Comparison of ENCODE assay signal across 34 cellular contexts in the genomic region with DNA sequence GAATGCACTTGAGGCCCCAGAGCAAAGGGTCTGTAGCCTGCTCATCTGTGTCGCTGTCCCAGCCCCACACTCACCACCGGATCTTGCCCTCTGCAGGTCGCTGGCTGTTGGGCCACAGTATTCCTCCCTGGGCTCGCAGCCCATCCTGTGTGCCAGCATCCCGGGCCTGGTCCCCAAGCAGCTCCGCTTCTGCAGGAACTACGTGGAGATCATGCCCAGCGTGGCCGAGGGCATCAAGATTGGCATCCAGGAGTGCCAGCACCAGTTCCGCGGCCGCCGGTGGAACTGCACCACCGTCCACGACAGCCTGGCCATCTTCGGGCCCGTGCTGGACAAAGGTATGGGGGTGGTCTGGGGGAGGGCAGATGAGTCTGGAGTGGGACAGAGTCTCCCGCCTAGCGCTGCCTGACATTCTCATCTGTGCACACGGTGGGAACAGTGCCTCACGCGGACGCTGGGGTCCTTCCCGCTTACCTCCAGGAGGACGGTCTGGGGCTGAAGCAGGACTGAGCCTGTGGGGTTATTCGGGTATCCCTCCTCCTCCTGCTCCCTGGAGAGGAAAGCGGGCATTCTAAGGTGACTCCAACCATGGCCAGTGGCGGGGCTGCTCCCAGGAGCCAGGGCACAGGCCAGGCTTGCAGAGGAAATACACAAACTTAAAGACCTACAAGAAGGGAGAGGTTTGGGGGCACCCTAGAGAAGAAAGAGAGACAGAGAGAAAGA. TPM values are rescaled to one million over a fixed set of nuclear protein-coding genes. Genes with fewer than 3 reads are reported as not detected.
DNase-seq lines count a peak whose midpoint lies in the region; ATAC-seq, FAIRE-seq and TF ChIP-seq lines count a peak whose summit lies in the region.
"Had no signal": no experiment of that assay in that cellular context is flagged by ENCODE, and none has a peak within 500 bp of the region (broad histone marks: within the 10 kb centered on the region; RNA-seq: fewer than 3 reads in every experiment).

No MANE protein-coding gene starts in this region.

- no peak overlapping the region for H3K4ac ChIP-seq in H9 (ENCODE audit: low read depth, low read length)

- no peak for FAIRE-seq in kidney (lab: Jason Lieb, UNC)
- FAIRE-seq: astrocyte, TTC549 had no signal

- TF ChIP-seq CTCF in H9 (conservative IDR thresholded peaks at IDR 0.05) = no peak
- TF ChIP-seq CTCF in kidney (IDR thresholded peaks at IDR 0.05; ENCODE audit: borderline replicate concordance, extremely low read depth, insufficient read depth) = no peak
- no peak for TF ChIP-seq CTCF in suprapubic skin (IDR thresholded peaks at IDR 0.05)

- no peak overlapping the region for H2BK120ac ChIP-seq in H9 (ENCODE audit: low read depth, low read length, poor library complexity, severe bottlenecking)

- no peak overlapping the region for H3K4me3 Mint-ChIP-seq in activated naive CD4-positive, alpha-beta T cell treated with anti-CD3 and anti-CD28 coated beads, Interleukin-2, amount 10 ng/mL, durations not matched to agents 7 days and 5 days
- no peak overlapping the region for H3K4me3 Mint-ChIP-seq in H9
- H3K4me3 Mint-ChIP-seq: activated CD4-positive, alpha-beta memory T cell treated with anti-CD3 and anti-CD28 coated beads, Interleukin-2, amount 10 ng/mL, durations not matched to agents 7 days and 5 days; activated naive CD8-positive, alpha-beta T cell; dendritic cell treated with granulocyte-macrophage colony-stimulating factor and Interleukin-4, amounts not matched to agents 40 ng/mL and 50 ng/mL, for 4 days; stimulated activated naive CD8-positive, alpha-beta T cell treated with anti-CD3 and anti-CD28 coated beads, Interleukin-15, Interleukin-2, amounts not matched to agents 100 ng/mL and 50 ng/mL, for 24 hours had no signal

- H3K27ac ChIP-seq in H9 (ENCODE audit: insufficient read length, low read depth, low read length) (no peak overlapping the region), kidney (ENCODE audit: low read depth in 2 of 2, low read length in 2 of 2) (no peak overlapping the region), suprapubic skin (no peak overlapping the region)
- H3K27ac ChIP-seq: BLaER1 treated with 17β-estradiol and CSF1 and Interleukin-3, amounts not matched to agents 10 nM and 100 nM; esophagus muscularis mucosa; foreskin keratinocyte; heart right ventricle; psoas muscle; thyroid gland had no signal

- no peak overlapping the region for H4K91ac ChIP-seq in H9 (ENCODE audit: insufficient read length, low read depth, low read length)

- H3K23ac ChIP-seq in H9 (ENCODE audit: insufficient read length, low read depth, low read length) = no peak overlapping the region

- H4K5ac ChIP-seq in H9 (ENCODE audit: insufficient read length, low read depth, low read length) = no peak overlapping the region

- H3K4me1 ChIP-seq in H9 (ENCODE audit: insufficient read depth, low read length) (no peaks in the 10 kb centered on the region), kidney (ENCODE audit: control insufficient read depth in 1 of 2, insufficient read depth in 1 of 2, low read depth in 1 of 2, low read length in 2 of 2) (no peaks in the 10 kb centered on the region), suprapubic skin (no peaks in the 10 kb centered on the region)
- H3K4me1 ChIP-seq: BLaER1 treated with 17β-estradiol and CSF1 and Interleukin-3, amounts not matched to agents 10 nM and 100 nM; esophagus muscularis mucosa; foreskin keratinocyte; heart right ventricle; psoas muscle; thyroid gland had no signal

- peak; percentile 5 for DNase-seq in activated naive CD4-positive, alpha-beta T cell treated with anti-CD3 and anti-CD28 coated beads, Interleukin-2, amount 10 ng/mL, durations not matched to agents 7 days and 5 days
- no peak for DNase-seq in activated naive CD4-positive, alpha-beta T cell treated with anti-CD3 and anti-CD28 coated beads, Interleukin-2, amount 50 U/mL, for 72 hours (ENCODE audit: low spot score in 2 of 2)
- DNase-seq in H9 (peak; percentile 30), kidney (peak; percentile 55), suprapubic skin (ENCODE audit: low spot score in 2 of 2) (peak; percentile 30 to 76), NCI-H2081 (lab: John Stamatoyannopoulos, UW) (no peak), DMS114 treated with DMSO at 0.1 percent for 48 hours (lab: John Stamatoyannopoulos, UW; ENCODE audit: unreplicated experiment) (no peak)
- DNase-seq: activated CD4-positive, alpha-beta memory T cell treated with anti-CD3 and anti-CD28 coated beads, Interleukin-2, amount 10 ng/mL, durations not matched to agents 7 days and 5 days; caudate nucleus; DND-41; foreskin keratinocyte; HCEC 1CT; KBM-7; mesendoderm; NCI-H1105; NCI-H1930; NCI-H526 treated with DMSO at 0.1 percent for 48 hours had no signal

- H2BK20ac ChIP-seq in H9 (ENCODE audit: low read depth, low read length, poor library complexity, severe bottlenecking) = no peak overlapping the region

- no peaks in the 10 kb centered on the region for H3K4me1 Mint-ChIP-seq in activated naive CD4-positive, alpha-beta T cell treated with anti-CD3 and anti-CD28 coated beads, Interleukin-2, amount 10 ng/mL, durations not matched to agents 7 days and 5 days
- peaks cover 0 to 3% of the 10 kb centered on the region in 2 experiments; a peak in 1 of 4 replicates for H3K4me1 Mint-ChIP-seq in H9
- H3K4me1 Mint-ChIP-seq: activated CD4-positive, alpha-beta memory T cell treated with anti-CD3 and anti-CD28 coated beads, Interleukin-2, amount 10 ng/mL, durations not matched to agents 7 days and 5 days had no signal

- no CpG with 5 or more reads among the region's 28 CpGs for WGBS in H9 (ENCODE audit: extremely low coverage, insufficient read length, low lambda C conversion rate)
- 89% methylated on average over 15 of the region's 28 CpGs for WGBS in suprapubic skin

- no peak overlapping the region for H3K9ac ChIP-seq in H9 (ENCODE audit: extremely low read depth, insufficient read length, low read length)
- H3K9ac ChIP-seq in kidney (ENCODE audit: low read length in 2 of 2) = no peak overlapping the region
- H3K9ac ChIP-seq: BLaER1 treated with 17β-estradiol and CSF1 and Interleukin-3, amounts not matched to agents 10 nM and 100 nM had no signal

- H3K27me3 ChIP-seq in H9 (ENCODE audit: insufficient read depth, low read length) (peaks cover 3% of the 10 kb centered on the region; the same call in 1 of the 2 replicates), suprapubic skin (no peaks in the 10 kb centered on the region)
- H3K27me3 ChIP-seq: BLaER1 treated with 17β-estradiol and CSF1 and Interleukin-3, amounts not matched to agents 10 nM and 100 nM; thyroid gland had no signal

- no peaks in the 10 kb centered on the region for H4K20me1 ChIP-seq in H9 (ENCODE audit: control insufficient read depth, insufficient read depth, insufficient read length)
- H4K20me1 ChIP-seq: BLaER1 treated with 17β-estradiol and CSF1 and Interleukin-3, amounts not matched to agents 10 nM and 100 nM had no signal

- TF ChIP-seq POLR2A in suprapubic skin (IDR thresholded peaks at IDR 0.05) = no peak

- no peak overlapping the region for H3K14ac ChIP-seq in H9 (ENCODE audit: insufficient read depth, low read length)

- peaks cover 19% of the 10 kb centered on the region for H3K27me3 Mint-ChIP-seq in activated naive CD4-positive, alpha-beta T cell treated with anti-CD3 and anti-CD28 coated beads, Interleukin-2, amount 10 ng/mL, durations not matched to agents 7 days and 5 days
- peaks cover 93% of the 10 kb centered on the region for H3K27me3 Mint-ChIP-seq in H9 (ENCODE audit: low read depth)

- no peak overlapping the region for H2BK5ac ChIP-seq in H9 (ENCODE audit: insufficient read length, low read length)

- no peak overlapping the region for H3K4me3 ChIP-seq in kidney (ENCODE audit: low read length in 2 of 2)
- H3K4me3 ChIP-seq in suprapubic skin = no peak overlapping the region
- H3K4me3 ChIP-seq: BLaER1 treated with 17β-estradiol and CSF1 and Interleukin-3, amounts not matched to agents 10 nM and 100 nM; esophagus muscularis mucosa; heart right ventricle; psoas muscle; thyroid gland had no signal

- H3K9me3 Mint-ChIP-seq in activated naive CD4-positive, alpha-beta T cell treated with anti-CD3 and anti-CD28 coated beads, Interleukin-2, amount 10 ng/mL, durations not matched to agents 7 days and 5 days = no peaks in the 10 kb centered on the region
- no peaks in the 10 kb centered on the region for H3K9me3 Mint-ChIP-seq in activated naive CD4-positive, alpha-beta T cell treated with anti-CD3 and anti-CD28 coated beads, Interleukin-2, amount 50 U/mL, for 72 hours
- H3K9me3 Mint-ChIP-seq in H9 = peaks cover 0 to 3% of the 10 kb centered on the region in 2 experiments; a peak in 1 of 5 replicates
- H3K9me3 Mint-ChIP-seq: activated CD4-positive, alpha-beta memory T cell treated with anti-CD3 and anti-CD28 coated beads, Interleukin-2, amount 10 ng/mL, durations not matched to agents 7 days and 5 days; dendritic cell treated with granulocyte-macrophage colony-stimulating factor and Interleukin-4, amounts not matched to agents 40 ng/mL and 50 ng/mL, for 4 days; stimulated activated naive CD8-positive, alpha-beta T cell treated with anti-CD3 and anti-CD28 coated beads, Interleukin-15, Interleukin-2, amounts not matched to agents 100 ng/mL and 50 ng/mL, for 24 hours had no signal

- no peaks in the 10 kb centered on the region for H3K23me2 ChIP-seq in H9 (ENCODE audit: insufficient read length, low read depth, low read length, poor library complexity, severe bottlenecking)

- H2BK15ac ChIP-seq in H9 (ENCODE audit: low read depth, low read length) = no peak overlapping the region

- H3K36me3 ChIP-seq in kidney (ENCODE audit: control insufficient read depth in 1 of 2, insufficient read depth in 2 of 2, low read length in 2 of 2) (no peaks in the 10 kb centered on the region), suprapubic skin (no peaks in the 10 kb centered on the region)
- H3K36me3 ChIP-seq: BLaER1 treated with 17β-estradiol and CSF1 and Interleukin-3, amounts not matched to agents 10 nM and 100 nM; esophagus muscularis mucosa; heart right ventricle; thyroid gland had no signal

- TF ChIP-seq EP300 in suprapubic skin (IDR thresholded peaks at IDR 0.05) = no peak

- no peak overlapping the region for H4K8ac ChIP-seq in H9 (replicated peaks; ENCODE audit: insufficient read length, low read depth, low read length)

- H3K79me2 ChIP-seq in H9 (ENCODE audit: insufficient read depth, low read length) = no peaks in the 10 kb centered on the region

- H3K9me3 ChIP-seq in H9 (ENCODE audit: control insufficient read depth, low read depth, low read length) (no peaks in the 10 kb centered on the region), kidney (ENCODE audit: control insufficient read depth in 1 of 2, low read length in 2 of 2) (no peaks in the 10 kb centered on the region), suprapubic skin (no peaks in the 10 kb centered on the region)
- H3K9me3 ChIP-seq: psoas muscle, thyroid gland had no signal

- ATAC-seq in activated naive CD4-positive, alpha-beta T cell treated with anti-CD3 and anti-CD28 coated beads, Interleukin-2, amount 50 U/mL, for 72 hours = no peak
- ATAC-seq: activated CD4-positive, CD25-positive, alpha-beta regulatory T cell treated with anti-CD3 and anti-CD28 coated beads, Interleukin-2, amount 50 U/mL, for 24 hours; foreskin keratinocyte; heart right ventricle; left colon; psoas muscle had no signal

- no peak overlapping the region for H2BK12ac ChIP-seq in H9 (ENCODE audit: insufficient read length, low read depth, low read length)

- H3K4me2 ChIP-seq in H9 (ENCODE audit: insufficient read depth, insufficient read length, low read length) = no peak overlapping the region
- H3K4me2 ChIP-seq: BLaER1 treated with 17β-estradiol and CSF1 and Interleukin-3, amounts not matched to agents 10 nM and 100 nM had no signal

- H3K79me1 ChIP-seq in H9 (ENCODE audit: insufficient read depth, low read depth, low read length, poor library complexity, severe bottlenecking) = no peaks in the 10 kb centered on the region

- H3K56ac ChIP-seq in H9 (ENCODE audit: insufficient read length, low read depth, low read length) = no peak overlapping the region

- H3T11ph ChIP-seq in H9 (ENCODE audit: low read length) = no peak overlapping the region

- CTCF ChIA-PET in activated naive CD4-positive, alpha-beta T cell treated with anti-CD3 and anti-CD28 coated beads, Interleukin-2, amount 10 ng/mL, durations not matched to agents 7 days and 5 days (lab: Charles Lee) = no interaction called here

- intact Hi-C loops in kidney (cut with DNase I) = no loop called here

- no peak overlapping the region for H2AFZ ChIP-seq in H9 (ENCODE audit: low read length)

- no peak overlapping the region for H2AK5ac ChIP-seq in H9 (ENCODE audit: insufficient read length, low read length)

- no peak overlapping the region for H3K27ac Mint-ChIP-seq in activated naive CD4-positive, alpha-beta T cell treated with anti-CD3 and anti-CD28 coated beads, Interleukin-2, amount 10 ng/mL, durations not matched to agents 7 days and 5 days
- no peak overlapping the region for H3K27ac Mint-ChIP-seq in activated naive CD4-positive, alpha-beta T cell treated with anti-CD3 and anti-CD28 coated beads, Interleukin-2, amount 50 U/mL, for 72 hours
- H3K27ac Mint-ChIP-seq in H9 = no peak overlapping the region
- H3K27ac Mint-ChIP-seq: activated CD4-positive, alpha-beta memory T cell treated with anti-CD3 and anti-CD28 coated beads, Interleukin-2, amount 10 ng/mL, durations not matched to agents 7 days and 5 days; activated naive CD8-positive, alpha-beta T cell; dendritic cell treated with granulocyte-macrophage colony-stimulating factor and Interleukin-4, amounts not matched to agents 40 ng/mL and 50 ng/mL, for 4 days; stimulated activated naive CD8-positive, alpha-beta T cell treated with anti-CD3 and anti-CD28 coated beads, Interleukin-15, Interleukin-2, amounts not matched to agents 100 ng/mL and 50 ng/mL, for 24 hours had no signal

- no peak overlapping the region for H3K18ac ChIP-seq in H9 (ENCODE audit: insufficient read length, low read depth, low read length)

- H3K36me3 Mint-ChIP-seq in activated naive CD4-positive, alpha-beta T cell treated with anti-CD3 and anti-CD28 coated beads, Interleukin-2, amount 10 ng/mL, durations not matched to agents 7 days and 5 days = no peaks in the 10 kb centered on the region
- H3K36me3 Mint-ChIP-seq in activated naive CD4-positive, alpha-beta T cell treated with anti-CD3 and anti-CD28 coated beads, Interleukin-2, amount 50 U/mL, for 72 hours = no peaks in the 10 kb centered on the region
- H3K36me3 Mint-ChIP-seq in H9 (ENCODE audit: insufficient read depth in 1 of 3, low read depth in 3 of 3) = no peaks in the 10 kb centered on the region
- H3K36me3 Mint-ChIP-seq: activated naive CD8-positive, alpha-beta T cell had no signal

RNA-seq across cellular contexts. Expression of gene WNT3A, which starts 15.9 kb away (rescaled TPM):
- total RNA-seq in activated naive CD4-positive, alpha-beta T cell treated with anti-CD3 and anti-CD28 coated beads, Interleukin-2, amount 50 U/mL, for 72 hours = under 1 TPM in 1 of 2 donors, not detected in 1; 0.08 TPM
- total RNA-seq in H9 (2021) = 0.17 and 0.20 TPM in 2 replicates
- total RNA-seq in kidney = not detected
- not detected for polyA plus RNA-seq in kidney (ENCODE audit: insufficient read depth, low read depth, low replicate concordance)
- 1 to 10 TPM; 2.8 to 6.3 (median 3.8) TPM for total RNA-seq in suprapubic skin
- total RNA-seq: activated CD4-positive, alpha-beta memory T cell treated with anti-CD3 and anti-CD28 coated beads, Interleukin-2, amount 10 ng/mL, durations not matched to agents 7 days and 5 days; astrocyte; esophagus muscularis mucosa; heart right ventricle; HT1080; MCF 10A; psoas muscle; RPMI7951; T-helper 1 cell treated with Interleukin-12 subunit alpha and Interleukin-12 subunit beta and Interleukin-4 antibody, amounts not matched to agents 30 ng/mL and 1 ng/mL, for 36 hours; thyroid gland had no signal
- polyA plus RNA-seq: AG04450, heart right ventricle, psoas muscle had no signal

RNA-seq across cellular contexts. Expression of gene ARF1, which starts 59.8 kb away (rescaled TPM):
- total RNA-seq in activated naive CD4-positive, alpha-beta T cell treated with anti-CD3 and anti-CD28 coated beads, Interleukin-2, amount 50 U/mL, for 72 hours = 100 to 1,000 TPM; 308 to 333 TPM
- 258 and 279 TPM in 2 replicates for total RNA-seq in H9 (2021)
- 383 TPM for total RNA-seq in kidney
- 398 TPM for polyA plus RNA-seq in kidney (ENCODE audit: insufficient read depth, low read depth, low replicate concordance)
- total RNA-seq in suprapubic skin = 100 to 1,000 TPM; 284 to 385 (median 362) TPM

Comparison
In these comparisons a context has a peak if more than half of its experiments do, and no peak if none do; other contexts are left out.
1. DNase-seq: peak in activated naive CD4-positive, alpha-beta T cell treated with anti-CD3 and anti-CD28 coated beads, Interleukin-2, amount 10 ng/mL, durations not matched to agents 7 days and 5 days (single experiment), H9 (single experiment), kidney (single experiment) and suprapubic skin (2 of 2); none in activated naive CD4-positive, alpha-beta T cell treated with anti-CD3 and anti-CD28 coated beads, Interleukin-2, amount 50 U/mL, for 72 hours (0 of 2), NCI-H2081 (0 of 2) and DMS114 treated with DMSO at 0.1 percent for 48 hours (single experiment).